ENCODE assay signal across 8 cellular contexts in the genomic region with DNA sequence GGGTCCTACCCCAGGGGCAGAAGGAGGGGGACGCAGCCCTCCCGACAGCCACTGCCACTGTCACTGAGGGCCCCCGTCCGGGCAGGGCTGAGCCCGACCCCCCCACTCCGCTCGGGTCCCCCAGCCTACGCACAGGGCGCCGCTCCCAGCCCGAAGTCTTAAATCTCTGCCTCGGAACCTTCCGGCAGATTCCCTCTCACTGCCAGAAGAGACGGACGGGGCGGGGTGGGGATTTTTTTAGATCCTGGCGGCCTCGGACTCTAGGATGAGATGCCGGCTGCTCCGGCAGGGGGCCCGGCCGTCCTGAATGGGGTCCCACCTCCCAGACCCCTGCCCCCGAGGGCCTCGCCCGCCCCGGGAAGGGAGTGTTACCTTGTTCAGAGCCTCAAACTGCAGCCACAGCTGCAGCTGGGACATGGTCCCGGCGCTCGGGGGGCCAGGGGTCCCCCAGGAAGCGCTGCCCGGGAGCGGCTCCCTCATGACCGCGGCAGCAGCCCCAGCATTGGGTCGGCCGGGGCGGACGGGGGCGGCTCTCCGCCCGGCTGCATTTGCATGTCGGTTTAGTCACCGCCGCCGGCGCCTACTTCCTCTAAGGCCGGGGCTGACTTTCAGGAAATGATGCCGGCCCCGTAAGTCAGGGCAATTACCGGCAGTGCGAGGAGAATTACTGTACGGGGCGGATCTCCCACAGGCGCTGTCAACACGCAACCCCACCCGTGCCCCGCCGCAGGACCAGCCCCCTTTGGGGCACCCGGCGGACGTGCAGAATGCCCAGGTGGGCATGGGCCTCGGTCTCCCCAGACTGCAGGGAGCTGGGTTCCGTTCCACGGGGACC. TPM values are rescaled to one million over a fixed set of nuclear protein-coding genes. Genes with fewer than 3 reads are reported as not detected.
DNase-seq lines count a peak whose midpoint lies in the region; ATAC-seq and TF ChIP-seq lines count a peak whose summit lies in the region.

No MANE protein-coding gene starts in this region.

- ATAC-seq in GM21723 (IDR thresholded peaks at IDR 0.05; ENCODE audit: unreplicated experiment) (peak; percentile 52), GM21786 (IDR thresholded peaks at IDR 0.05; ENCODE audit: unreplicated experiment) (no peak)

- H3K9me3 ChIP-seq in Caco-2 (no peaks in the 10 kb centered on the region), mononuclear cell (ENCODE audit: low read depth, low read length) (no peaks in the 10 kb centered on the region)

- H3K36me3 Mint-ChIP-seq in Caco-2 (ENCODE audit: insufficient read depth, unreplicated experiment), result peaks cover 34% of the 10 kb centered on the region

- DNase-seq in Caco-2 (peak in 1 of 2 experiments; percentile 45), NCI-H2227 (lab: John Stamatoyannopoulos, UW; ENCODE audit: unreplicated experiment) (peak; percentile 60), epidermal melanocyte (ENCODE audit: insufficient read length, low spot score) (peak; percentile 73)
- peak; percentile 63 for DNase-seq in activated CD8-positive, alpha-beta memory T cell treated with anti-CD3 and anti-CD28 coated beads, Interleukin-2, amount 50 U/mL, for 1 hour (ENCODE audit: extremely low read depth)
- DNase-seq in stimulated activated CD8-positive, alpha-beta memory T cell treated with anti-CD3 and anti-CD28 coated beads, Interleukin-2, amount 100 ng/mL, for 48 hours (ENCODE audit: low read depth in 2 of 2), result peak; percentile 80 to 87

- H3K4me1 Mint-ChIP-seq in Caco-2 (ENCODE audit: low read depth, unreplicated experiment), result no peaks in the 10 kb centered on the region

- CTCF ChIA-PET in Caco-2 (lab: Charles Lee), result no interaction called here

- no peak for TF ChIP-seq CTCF in Caco-2 (IDR thresholded peaks at IDR 0.05; ENCODE audit: insufficient read depth in 1 of 2, low read depth in 1 of 2, low read length in 1 of 2, severe bottlenecking in 1 of 2, unreplicated experiment in 1 of 2)

- H3K4me3 ChIP-seq in Caco-2 (ENCODE audit: low read depth, low read length) (peak overlapping the region; percentile 34), mononuclear cell (ENCODE audit: low read length) (peak overlapping the region; percentile 72)

- H3K4me1 ChIP-seq in Caco-2 (peaks cover 6% of the 10 kb centered on the region; the same call in 1 of the 2 replicates), mononuclear cell (ENCODE audit: insufficient read depth, low read length) (peaks cover 59% of the 10 kb centered on the region)

- H3K4me3 Mint-ChIP-seq in Caco-2 (ENCODE audit: unreplicated experiment), result peak overlapping the region; percentile 75

- BruUV-seq in Caco-2 (replicated peaks; lab: Mats Ljungman, UMichigan), result no TSS peak

- no peaks in the 10 kb centered on the region for H3K27me3 Mint-ChIP-seq in Caco-2 (ENCODE audit: insufficient read depth, unreplicated experiment)

- H3K9me3 Mint-ChIP-seq in Caco-2 (ENCODE audit: unreplicated experiment), result no peaks in the 10 kb centered on the region

- intact Hi-C loops in Caco-2 (cut with micrococcal nuclease; ENCODE audit: unreplicated experiment), result no loop called here

- POLR2A ChIA-PET in Caco-2 (lab: Charles Lee), result interaction anchor here (0.6 kb wide), 1 partner anchor 119 kb away, joined by 3 read pairs; no protein-coding TSS in a partner anchor

- H3K27me3 ChIP-seq in Caco-2 (replicated peaks; ENCODE audit: control insufficient read depth, insufficient read depth, low read length) (no peaks in the 10 kb centered on the region), mononuclear cell (ENCODE audit: insufficient read depth, low read length) (no peaks in the 10 kb centered on the region)

- H3K27ac Mint-ChIP-seq in Caco-2 (ENCODE audit: unreplicated experiment), result no peak overlapping the region

- H3K36me3 ChIP-seq in Caco-2 (ENCODE audit: control insufficient read depth, insufficient read depth, low read length), result no peaks in the 10 kb centered on the region

RNA-seq across cellular contexts. Expression of a gene that starts 28.1 kb away (rescaled TPM):
- total RNA-seq in Caco-2 (2022) (500 and 546 TPM in 2 replicates), mononuclear cell (162 TPM)

RNA-seq across cellular contexts. Expression of a gene that starts 36.8 kb away (rescaled TPM):
- total RNA-seq in Caco-2 (2022) (264 and 272 TPM in 2 replicates), mononuclear cell (48.9 TPM)

RNA-seq across cellular contexts. Expression of a gene that starts 42.1 kb away (rescaled TPM):
- total RNA-seq in Caco-2 (2022) (37.3 and 41.2 TPM in 2 replicates), mononuclear cell (53.8 TPM)
